In the genomic region with DNA sequence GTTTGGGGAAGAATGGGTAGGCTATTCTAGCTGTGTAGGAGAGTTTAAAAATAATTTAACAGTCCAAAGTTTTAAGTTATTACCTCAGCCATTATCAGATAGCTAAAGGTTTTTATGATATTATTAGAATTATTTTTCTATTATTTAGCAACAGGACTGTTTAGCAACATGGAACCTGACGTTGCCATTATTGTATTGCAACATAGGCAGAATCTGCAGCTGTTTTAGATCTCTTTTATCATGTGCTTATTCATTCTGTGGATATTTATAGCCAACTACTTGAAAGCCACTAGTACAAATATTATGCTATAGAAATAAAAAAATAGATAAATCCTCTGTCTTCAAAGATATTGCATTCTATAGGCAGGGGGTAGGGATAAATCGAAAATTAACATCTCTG, we compare ENCODE assay signal across 19 cellular contexts.
DNase-seq lines count a peak whose midpoint lies in the region; ATAC-seq, FAIRE-seq and TF ChIP-seq lines count a peak whose summit lies in the region.
"Had no signal": no experiment of that assay in that cellular context is flagged by ENCODE, and none has a peak within 500 bp of the region (broad histone marks: within the 10 kb centered on the region; RNA-seq: fewer than 3 reads in every experiment).

No MANE protein-coding gene starts in this region.

- H3K14ac ChIP-seq in mesenchymal stem cell (ENCODE audit: low read length in 2 of 2), result no peak overlapping the region

- in situ Hi-C loops in HepG2 (cut with HindIII; ENCODE audit: extremely low pct_ligation_motif_present, low pct_unique_long_range_greater_than_20kb), result no loop called here

- no peaks in the 10 kb centered on the region for H3K79me2 ChIP-seq in HepG2 (ENCODE audit: insufficient read depth, low read length)

- no TSS peak for BruUV-seq in HepG2 (replicated peaks; lab: Mats Ljungman, UMichigan)

- no peak overlapping the region for H4K91ac ChIP-seq in mesenchymal stem cell (ENCODE audit: low read length)

- TF ChIP-seq RAD21 in HepG2 (CRISPR knock-in tag; IDR thresholded peaks at IDR 0.05), result no peak

- H3K79me1 ChIP-seq in mesenchymal stem cell (replicated peaks; ENCODE audit: low read length, poor library complexity, severe bottlenecking), result no peaks in the 10 kb centered on the region

- 3% methylated on average over 2 of the region's 2 CpGs for WGBS in HepG2 (ENCODE audit: low lambda C conversion rate)
- 17% methylated on average over 2 of the region's 2 CpGs for WGBS in right lobe of liver (ENCODE audit: insufficient coverage, low coverage, low lambda C conversion rate, missing lambda C conversion rate)
- 63% methylated on average over 1 of the region's 2 CpGs for WGBS in mesenchymal stem cell

- H3K4me1 ChIP-seq in HepG2 (ENCODE audit: insufficient read depth, low read length) (no peaks in the 10 kb centered on the region), right lobe of liver (no peaks in the 10 kb centered on the region), mesenchymal stem cell (ENCODE audit: control insufficient read depth, insufficient read depth, low read depth, low read length) (no peaks in the 10 kb centered on the region)
- H3K4me1 ChIP-seq: BLaER1 had no signal

- no peak overlapping the region for H3K4ac ChIP-seq in mesenchymal stem cell (ENCODE audit: low read depth in 1 of 2, low read length in 2 of 2)

- DNase-seq in HepG2 (ENCODE audit: low spot score), result no peak
- DNase-seq in right lobe of liver, result no peak
- DNase-seq in epithelial cell of esophagus (ENCODE audit: low read depth), result peak; percentile 35
- peak; percentile 41 for DNase-seq in mesenchymal stem cell
- no peak for DNase-seq in SKM-1 (lab: John Stamatoyannopoulos, UW; ENCODE audit: unreplicated experiment)
- no peak for DNase-seq in stimulated activated CD4-positive, alpha-beta T cell treated with anti-CD3 and anti-CD28 coated beads, Interleukin-4, amount 100 ng/mL, for 24 hours
- DNase-seq: 8988T; CD4-positive, alpha-beta memory T cell; DMS153; DMS79; GDM1; HFFc6 had no signal

- H3K18ac ChIP-seq in mesenchymal stem cell (ENCODE audit: low read depth in 1 of 2, low read length in 2 of 2), result no peak overlapping the region

- CTCF ChIA-PET in HepG2 (lab: Yijun Ruan, JAX; ENCODE audit: low intra/inter-chr PET ratio, low total read pairs), result no interaction called here

- no peaks in the 10 kb centered on the region for H3K27me3 ChIP-seq in HepG2 (ENCODE audit: control insufficient read depth in 1 of 2, insufficient read depth in 2 of 2, low read length in 2 of 2)
- H3K27me3 ChIP-seq in right lobe of liver, result no peaks in the 10 kb centered on the region
- H3K27me3 ChIP-seq in mesenchymal stem cell (ENCODE audit: control insufficient read depth in 1 of 2, insufficient read depth in 1 of 2, low read length in 2 of 2), result no peaks in the 10 kb centered on the region
- H3K27me3 ChIP-seq: BLaER1 had no signal

- H2BK12ac ChIP-seq in mesenchymal stem cell (ENCODE audit: low read length in 2 of 2), result no peak overlapping the region

- no peak for FAIRE-seq in HepG2 (lab: Jason Lieb, UNC)
- FAIRE-seq: GM12892, GM18507, H54 had no signal

- no peak overlapping the region for H3K4me2 ChIP-seq in HepG2 (ENCODE audit: low read depth, low read length)
- no peak overlapping the region for H3K4me2 ChIP-seq in mesenchymal stem cell (ENCODE audit: low read length, poor library complexity, severe bottlenecking)
- H3K4me2 ChIP-seq: BLaER1, GM23338 had no signal

- H3K9ac ChIP-seq in HepG2 (ENCODE audit: insufficient read depth, low read depth, low read length) (no peak overlapping the region), mesenchymal stem cell (ENCODE audit: low read length) (no peak overlapping the region)
- H3K9ac ChIP-seq: BLaER1 had no signal

- no peak overlapping the region for H2AK5ac ChIP-seq in mesenchymal stem cell (ENCODE audit: low read length, severe bottlenecking)

- H2BK120ac ChIP-seq in mesenchymal stem cell (ENCODE audit: low read depth, low read length), result no peak overlapping the region

- H3K27ac ChIP-seq in HepG2 (ENCODE audit: extremely low read length, insufficient read depth, low read length) (no peak overlapping the region), right lobe of liver (no peak overlapping the region), mesenchymal stem cell (ENCODE audit: low read length, poor library complexity, severe bottlenecking) (no peak overlapping the region)
- H3K27ac ChIP-seq: BLaER1 had no signal

- H2BK15ac ChIP-seq in mesenchymal stem cell (ENCODE audit: low read depth, poor library complexity, severe bottlenecking), result no peak overlapping the region

- H3K36me3 ChIP-seq in HepG2 (replicated peaks in 1 of 2; ENCODE audit: control insufficient read depth in 1 of 2, insufficient read depth in 2 of 2, low read length in 2 of 2), result no peaks in the 10 kb centered on the region
- H3K36me3 ChIP-seq in right lobe of liver, result no peaks in the 10 kb centered on the region
- H3K36me3 ChIP-seq in mesenchymal stem cell (ENCODE audit: control insufficient read depth in 1 of 2, insufficient read depth in 2 of 2, low read depth in 1 of 2, low read length in 2 of 2), result no peaks in the 10 kb centered on the region
- H3K36me3 ChIP-seq: BLaER1 had no signal

- TF ChIP-seq POLR2A in HepG2 (IDR thresholded peaks at IDR 0.05; ENCODE audit: insufficient read depth in 1 of 2, low read depth in 2 of 2, low read length in 2 of 2) (no peak), right lobe of liver (IDR thresholded peaks at IDR 0.05) (no peak)

- no peaks in the 10 kb centered on the region for H4K20me1 ChIP-seq in HepG2 (ENCODE audit: insufficient read depth, low read length)
- H4K20me1 ChIP-seq: BLaER1 had no signal

- H3K9me3 ChIP-seq in HepG2 (ENCODE audit: low read length) (no peaks in the 10 kb centered on the region), right lobe of liver (no peaks in the 10 kb centered on the region), mesenchymal stem cell (ENCODE audit: control insufficient read depth, low read length) (no peaks in the 10 kb centered on the region)
- H3K9me3 ChIP-seq: BLaER1 had no signal

- intact Hi-C loops in HepG2 (cut with micrococcal nuclease; ENCODE audit: unreplicated experiment) (no loop called here), right lobe of liver (cut with DNase I) (no loop called here)

- POLR2A ChIA-PET in HepG2 (lab: Yijun Ruan, JAX), result no interaction called here

- H4K8ac ChIP-seq in mesenchymal stem cell (ENCODE audit: low read length), result no peak overlapping the region

- TF ChIP-seq EP300 in HepG2 (IDR thresholded peaks at IDR 0.05; ENCODE audit: low read depth in 2 of 2, low read length in 2 of 2) (no peak), HepG2 (CRISPR knock-in tag; IDR thresholded peaks at IDR 0.05; ENCODE audit: borderline replicate concordance) (no peak)

- no peak overlapping the region for H3K4me3 ChIP-seq in HepG2 (replicated peaks in 1 of 3; ENCODE audit: insufficient read depth in 1 of 3, low read depth in 2 of 3, low read length in 3 of 3)
- no peak overlapping the region for H3K4me3 ChIP-seq in right lobe of liver
- no peak overlapping the region for H3K4me3 ChIP-seq in epithelial cell of esophagus (ENCODE audit: low read length)
- no peak overlapping the region for H3K4me3 ChIP-seq in mesenchymal stem cell (ENCODE audit: insufficient read depth in 1 of 2, low read depth in 1 of 2, low read length in 2 of 2)
- H3K4me3 ChIP-seq: BLaER1, GM23338 had no signal

- no peak overlapping the region for H2BK5ac ChIP-seq in mesenchymal stem cell (ENCODE audit: low read depth, low read length, poor library complexity, severe bottlenecking)

- H2AFZ ChIP-seq in HepG2 (ENCODE audit: low read length) (no peak overlapping the region), mesenchymal stem cell (ENCODE audit: low read depth, low read length) (no peak overlapping the region)

- no peak for TF ChIP-seq CTCF in HepG2 (CRISPR knock-in tag; IDR thresholded peaks at IDR 0.05)
- TF ChIP-seq CTCF in right lobe of liver (IDR thresholded peaks at IDR 0.05), result no peak
- TF ChIP-seq CTCF in epithelial cell of esophagus (IDR thresholded peaks at IDR 0.05; ENCODE audit: insufficient read depth, low read depth, low read length, missing control alignments), result no peak

- H3K23ac ChIP-seq in mesenchymal stem cell (ENCODE audit: low read length in 2 of 2), result no peak overlapping the region

- no peak for ATAC-seq in HepG2
- no peak for ATAC-seq in right lobe of liver
- ATAC-seq in HG03460 (IDR thresholded peaks at IDR 0.05; ENCODE audit: unreplicated experiment), result no peak
- ATAC-seq: GM23338, HCT116 had no signal

TF ChIP-seq in HepG2, 621 proteins besides CTCF, POLR2A, EP300 and RAD21:
- TF ChIP-seq IKZF4 (CRISPR knock-in tag; IDR thresholded peaks at IDR 0.05; ENCODE audit: borderline replicate concordance, low read depth, not compliant biosample characterization) (no peak), CEBPB (IDR thresholded peaks at IDR 0.05; ENCODE audit: borderline replicate concordance, low read depth, low read length) (0 out of 2 replicates have a peak, but pooled peaks have one; percentile 2), SUZ12 (IDR thresholded peaks at IDR 0.05; ENCODE audit: low read depth, low read length) (no peak)

Comparison
In these comparisons a context has a peak if more than half of its experiments do, and no peak if none do; other contexts are left out.
1. DNase-seq: peak in epithelial cell of esophagus (single experiment) and mesenchymal stem cell (single experiment); none in HepG2 (single experiment), right lobe of liver (0 of 3), SKM-1 (single experiment) and stimulated activated CD4-positive, alpha-beta T cell treated with anti-CD3 and anti-CD28 coated beads, Interleukin-4, amount 100 ng/mL, for 24 hours (single experiment).